ENCODE assay signal across 9 cellular contexts in genomic region chr9:78118742-78119473, GRCh38.
DNase-seq lines count a peak whose midpoint lies in the region; ATAC-seq and TF ChIP-seq lines count a peak whose summit lies in the region.
"Had no signal": no experiment of that assay in that cellular context is flagged by ENCODE, and none has a peak within 500 bp of the region (broad histone marks: within the 10 kb centered on the region; RNA-seq: fewer than 3 reads in every experiment).

No MANE protein-coding gene starts in this region.

- DNase-seq in activated CD4-positive, alpha-beta T cell treated with anti-CD3 and anti-CD28 coated beads for 36 hours: peak; percentile 18
- DNase-seq in activated CD4-positive, alpha-beta T cell treated with anti-CD3 and anti-CD28 coated beads for 1 hour: no peak
- peak; percentile 90 for DNase-seq in SIG-M5 (lab: John Stamatoyannopoulos, UW)
- no peak for DNase-seq in lower lobe of right lung
- no peak for DNase-seq in NCI-H1092 treated with DMSO at 0.1 percent for 48 hours (lab: John Stamatoyannopoulos, UW)
- no peak for DNase-seq in DMS53 (lab: John Stamatoyannopoulos, UW)
- DNase-seq in SK-N-DZ (ENCODE audit: low spot score): no peak

- POLR2A ChIA-PET in activated CD4-positive, alpha-beta T cell treated with anti-CD3 and anti-CD28 coated beads for 36 hours (lab: Charles Lee): interaction anchor here (0.6 kb wide), 3 partner anchors 17 to 178 kb away, joined by 3 read pairs; partner anchors contain the start of gene PSAT1

- no peak for TF ChIP-seq CTCF in lower lobe of right lung (IDR thresholded peaks at IDR 0.05)

- peaks cover 37% of the 10 kb centered on the region for H3K4me1 Mint-ChIP-seq in activated CD4-positive, alpha-beta T cell treated with anti-CD3 and anti-CD28 coated beads for 36 hours

- no peaks in the 10 kb centered on the region for H3K9me3 Mint-ChIP-seq in activated CD4-positive, alpha-beta T cell treated with anti-CD3 and anti-CD28 coated beads for 36 hours (ENCODE audit: low read depth)
- H3K9me3 Mint-ChIP-seq: nephron had no signal

- no peak overlapping the region for H3K4me3 ChIP-seq in lower lobe of right lung

- peak; percentile 94 for ATAC-seq in activated CD4-positive, alpha-beta T cell treated with anti-CD3 and anti-CD28 coated beads for 36 hours
- peak; percentile 93 for ATAC-seq in HG02938 (IDR thresholded peaks at IDR 0.05; ENCODE audit: unreplicated experiment)
- ATAC-seq in lower lobe of right lung: peak; percentile 65 to 85

- peaks cover 3% of the 10 kb centered on the region for H3K4me1 ChIP-seq in lower lobe of right lung

- no peaks in the 10 kb centered on the region for H3K27me3 ChIP-seq in lower lobe of right lung (ENCODE audit: low read depth)

- no peaks in the 10 kb centered on the region for H3K36me3 Mint-ChIP-seq in activated CD4-positive, alpha-beta T cell treated with anti-CD3 and anti-CD28 coated beads for 36 hours (ENCODE audit: low read depth)

- H3K36me3 ChIP-seq in lower lobe of right lung: no peaks in the 10 kb centered on the region

- H3K4me3 Mint-ChIP-seq in activated CD4-positive, alpha-beta T cell treated with anti-CD3 and anti-CD28 coated beads for 36 hours: no peak overlapping the region
- H3K4me3 Mint-ChIP-seq: nephron had no signal

- no peaks in the 10 kb centered on the region for H3K27me3 Mint-ChIP-seq in activated CD4-positive, alpha-beta T cell treated with anti-CD3 and anti-CD28 coated beads for 36 hours

- CTCF ChIA-PET in activated CD4-positive, alpha-beta T cell treated with anti-CD3 and anti-CD28 coated beads for 36 hours (lab: Charles Lee): interaction anchor here (0.8 to 3.1 kb wide), 7 partner anchors 11 to 134 kb away, joined by 3 to 13 read pairs (median 4); no protein-coding TSS in a partner anchor

- intact Hi-C loops in activated CD4-positive, alpha-beta T cell treated with anti-CD3 and anti-CD28 coated beads for 36 hours (cut with DNase I, micrococcal nuclease): loop anchor here (5.0 kb wide), 3 partner anchors 118 to 642 kb away; partner anchors contain the start of gene CEP78 (in 1 of the 2)
- intact Hi-C loops in lower lobe of right lung (cut with DNase I): no loop called here

- no peaks in the 10 kb centered on the region for H3K9me3 ChIP-seq in lower lobe of right lung

- peak overlapping the region; percentile 45 for H3K27ac Mint-ChIP-seq in activated CD4-positive, alpha-beta T cell treated with anti-CD3 and anti-CD28 coated beads for 36 hours

- no peak overlapping the region for H3K27ac ChIP-seq in lower lobe of right lung

Comparison
In these comparisons a context has a peak if more than half of its experiments do, and no peak if none do; other contexts are left out.
1. DNase-seq: peak in activated CD4-positive, alpha-beta T cell treated with anti-CD3 and anti-CD28 coated beads for 36 hours (single experiment) and SIG-M5 (single experiment); none in activated CD4-positive, alpha-beta T cell treated with anti-CD3 and anti-CD28 coated beads for 1 hour (single experiment), lower lobe of right lung (single experiment), NCI-H1092 treated with DMSO at 0.1 percent for 48 hours (single experiment), DMS53 (single experiment) and SK-N-DZ (single experiment).
2. Peak in every context shown above with its lines, with median percentiles within 50 percentile points of each other: ATAC-seq.